In genomic region chr17:57629470-57629869, GRCh38 we compare ENCODE assay signal across 11 cellular contexts.
DNase-seq lines count a peak whose midpoint lies in the region; ATAC-seq and TF ChIP-seq lines count a peak whose summit lies in the region.
"Had no signal": no experiment of that assay in that cellular context is flagged by ENCODE, and none has a peak within 500 bp of the region (broad histone marks: within the 10 kb centered on the region; RNA-seq: fewer than 3 reads in every experiment).

No MANE protein-coding gene starts in this region.

- H3K4me1 ChIP-seq in upper lobe of right lung = no peaks in the 10 kb centered on the region

- no peak overlapping the region for H3K4me3 ChIP-seq in upper lobe of right lung
- no peak overlapping the region for H3K4me3 ChIP-seq in H7 (ENCODE audit: insufficient read depth, low read depth, low read length)
- H3K4me3 ChIP-seq: cardiac muscle cell had no signal

- H3K9me3 ChIP-seq in upper lobe of right lung = no peaks in the 10 kb centered on the region

- ATAC-seq in activated naive CD8-positive, alpha-beta T cell treated with anti-CD3 and anti-CD28 coated beads, Interleukin-2, amount 50 U/mL, for 24 hours = peak; percentile 62
- ATAC-seq in HG02798 (IDR thresholded peaks at IDR 0.05; ENCODE audit: poor library complexity, unreplicated experiment) = peak; percentile 78
- peak; percentile 70 for ATAC-seq in upper lobe of right lung

- H3K9me3 Mint-ChIP-seq in activated naive CD8-positive, alpha-beta T cell treated with anti-CD3 and anti-CD28 coated beads, Interleukin-2, amount 50 U/mL, for 24 hours = no peaks in the 10 kb centered on the region
- H3K9me3 Mint-ChIP-seq in activated naive CD8-positive, alpha-beta T cell treated with anti-CD3 and anti-CD28 coated beads for 36 hours = no peaks in the 10 kb centered on the region
- H3K9me3 Mint-ChIP-seq: activated CD4-positive, alpha-beta memory T cell treated with anti-CD3 and anti-CD28 coated beads, Interleukin-2, amount 10 ng/mL, durations not matched to agents 7 days and 5 days had no signal

- H3K36me3 ChIP-seq in upper lobe of right lung (no peaks in the 10 kb centered on the region), H7 (replicated peaks; ENCODE audit: control insufficient read depth, insufficient read depth, low read length) (no peaks in the 10 kb centered on the region)

- no peak for TF ChIP-seq CTCF in upper lobe of right lung (IDR thresholded peaks at IDR 0.05)

- intact Hi-C loops in upper lobe of right lung (cut with DNase I) = no loop called here

- DNase-seq in activated naive CD8-positive, alpha-beta T cell treated with anti-CD3 and anti-CD28 coated beads, Interleukin-2, amount 50 U/mL, for 24 hours = no peak
- DNase-seq in activated naive CD8-positive, alpha-beta T cell treated with anti-CD3 and anti-CD28 coated beads for 36 hours = no peak
- DNase-seq in NAMALWA (ENCODE audit: low spot score) = peak; percentile 53
- DNase-seq in upper lobe of right lung = peak; percentile 62
- no peak for DNase-seq in DMS153 (lab: John Stamatoyannopoulos, UW)
- no peak for DNase-seq in H7
- DNase-seq in KBM-7 = no peak
- DNase-seq: activated CD4-positive, alpha-beta memory T cell treated with anti-CD3 and anti-CD28 coated beads, Interleukin-2, amount 10 ng/mL, durations not matched to agents 7 days and 5 days; NCI-H748 treated with DMSO at 0.1 percent for 48 hours had no signal

- H3K36me3 Mint-ChIP-seq in activated naive CD8-positive, alpha-beta T cell treated with anti-CD3 and anti-CD28 coated beads, Interleukin-2, amount 50 U/mL, for 24 hours (ENCODE audit: low read depth) = peaks cover 20% of the 10 kb centered on the region
- peaks cover 35% of the 10 kb centered on the region for H3K36me3 Mint-ChIP-seq in activated naive CD8-positive, alpha-beta T cell treated with anti-CD3 and anti-CD28 coated beads for 36 hours

- no peaks in the 10 kb centered on the region for H3K27me3 Mint-ChIP-seq in activated naive CD8-positive, alpha-beta T cell treated with anti-CD3 and anti-CD28 coated beads, Interleukin-2, amount 50 U/mL, for 24 hours
- H3K27me3 Mint-ChIP-seq in activated naive CD8-positive, alpha-beta T cell treated with anti-CD3 and anti-CD28 coated beads for 36 hours = no peaks in the 10 kb centered on the region
- H3K27me3 Mint-ChIP-seq: activated CD4-positive, alpha-beta memory T cell treated with anti-CD3 and anti-CD28 coated beads, Interleukin-2, amount 10 ng/mL, durations not matched to agents 7 days and 5 days had no signal

- in situ Hi-C loops in KBM-7 (cut with MboI; ENCODE audit: low pct_unique_long_range_greater_than_20kb, low sequenced_read_pairs) = no loop called here

- H3K27me3 ChIP-seq in upper lobe of right lung = no peaks in the 10 kb centered on the region
- no peaks in the 10 kb centered on the region for H3K27me3 ChIP-seq in H7 (ENCODE audit: control insufficient read depth, insufficient read depth, low read length)
- H3K27me3 ChIP-seq: cardiac muscle cell had no signal

- H3K27ac ChIP-seq in upper lobe of right lung = no peak overlapping the region
- H3K27ac ChIP-seq: cardiac muscle cell had no signal

- peaks cover 11% of the 10 kb centered on the region for H3K4me1 Mint-ChIP-seq in activated naive CD8-positive, alpha-beta T cell treated with anti-CD3 and anti-CD28 coated beads, Interleukin-2, amount 50 U/mL, for 24 hours
- H3K4me1 Mint-ChIP-seq in activated naive CD8-positive, alpha-beta T cell treated with anti-CD3 and anti-CD28 coated beads for 36 hours = peaks cover 3% of the 10 kb centered on the region

- no peak overlapping the region for H3K27ac Mint-ChIP-seq in activated naive CD8-positive, alpha-beta T cell treated with anti-CD3 and anti-CD28 coated beads, Interleukin-2, amount 50 U/mL, for 24 hours
- H3K27ac Mint-ChIP-seq in activated naive CD8-positive, alpha-beta T cell treated with anti-CD3 and anti-CD28 coated beads for 36 hours = no peak overlapping the region
- H3K27ac Mint-ChIP-seq: activated CD4-positive, alpha-beta memory T cell treated with anti-CD3 and anti-CD28 coated beads, Interleukin-2, amount 10 ng/mL, durations not matched to agents 7 days and 5 days had no signal

- H3K4me3 Mint-ChIP-seq in activated naive CD8-positive, alpha-beta T cell treated with anti-CD3 and anti-CD28 coated beads, Interleukin-2, amount 50 U/mL, for 24 hours = no peak overlapping the region
- H3K4me3 Mint-ChIP-seq in activated naive CD8-positive, alpha-beta T cell treated with anti-CD3 and anti-CD28 coated beads for 36 hours = no peak overlapping the region
- H3K4me3 Mint-ChIP-seq: activated CD4-positive, alpha-beta memory T cell treated with anti-CD3 and anti-CD28 coated beads, Interleukin-2, amount 10 ng/mL, durations not matched to agents 7 days and 5 days had no signal

Comparison
In these comparisons a context has a peak if more than half of its experiments do, and no peak if none do; other contexts are left out.
1. DNase-seq: peak in NAMALWA (single experiment) and upper lobe of right lung (single experiment); none in activated naive CD8-positive, alpha-beta T cell treated with anti-CD3 and anti-CD28 coated beads, Interleukin-2, amount 50 U/mL, for 24 hours (single experiment), activated naive CD8-positive, alpha-beta T cell treated with anti-CD3 and anti-CD28 coated beads for 36 hours (single experiment), DMS153 (single experiment), H7 (single experiment) and KBM-7 (single experiment).
2. Peak in every context shown above with its lines, with median percentiles within 50 percentile points of each other: ATAC-seq.